ENCODE assay signal across 25 cellular contexts in genomic region chrX:46488712-46489111, GRCh38.
"Had no signal": no experiment of that assay in that cellular context is flagged by ENCODE, and none has a peak within 500 bp of the region (broad histone marks: within the 10 kb centered on the region; RNA-seq: fewer than 3 reads in every experiment).

No MANE protein-coding gene starts in this region.

- H3K9me3 ChIP-seq: gastrocnemius medialis, ovary, right lobe of liver, testis, transverse colon had no signal

- H3K27me3 Mint-ChIP-seq: activated CD4-positive, alpha-beta memory T cell treated with anti-CD3 and anti-CD28 coated beads, Interleukin-2, amount 10 ng/mL, durations not matched to agents 7 days and 5 days; activated CD4-positive, alpha-beta T cell treated with anti-CD3 and anti-CD28 coated beads, Interleukin-2, amount 10 ng/mL, durations not matched to agents 7 days and 5 days; progenitor cell of endocrine pancreas had no signal

- H3K27ac Mint-ChIP-seq: activated CD4-positive, alpha-beta memory T cell treated with anti-CD3 and anti-CD28 coated beads, Interleukin-2, amount 10 ng/mL, durations not matched to agents 7 days and 5 days; activated CD4-positive, alpha-beta T cell treated with anti-CD3 and anti-CD28 coated beads, Interleukin-2, amount 10 ng/mL, durations not matched to agents 7 days and 5 days; activated T-cell treated with anti-CD3 and anti-CD28 coated beads, Interleukin-2, amount 50 U/mL, for 24 hours; nephron; progenitor cell of endocrine pancreas had no signal

- H3K27me3 ChIP-seq: brain microvascular endothelial cell, gastrocnemius medialis, hepatocyte, ovary, right lobe of liver, testis, transverse colon had no signal

- H3K4me3 Mint-ChIP-seq: activated CD4-positive, alpha-beta memory T cell treated with anti-CD3 and anti-CD28 coated beads, Interleukin-2, amount 10 ng/mL, durations not matched to agents 7 days and 5 days; activated CD4-positive, alpha-beta T cell treated with anti-CD3 and anti-CD28 coated beads, Interleukin-2, amount 10 ng/mL, durations not matched to agents 7 days and 5 days; activated T-cell treated with anti-CD3 and anti-CD28 coated beads, Interleukin-2, amount 50 U/mL, for 24 hours; nephron had no signal

- DNase-seq: activated CD4-positive, alpha-beta memory T cell treated with anti-CD3 and anti-CD28 coated beads, Interleukin-2, amount 10 ng/mL, durations not matched to agents 7 days and 5 days; activated CD4-positive, alpha-beta T cell treated with anti-CD3 and anti-CD28 coated beads for 1 hour; activated CD4-positive, alpha-beta T cell treated with anti-CD3 and anti-CD28 coated beads, Interleukin-2, amount 10 ng/mL, durations not matched to agents 7 days and 5 days; activated CD8-positive, alpha-beta memory T cell treated with anti-CD3 and anti-CD28 coated beads, Interleukin-2, amount 50 U/mL, for 48 hours; activated gamma-delta T cell; activated naive CD4-positive, alpha-beta T cell treated with anti-CD3 and anti-CD28 coated beads, Interleukin-2, amount 50 U/mL, for 16 hours; activated T-cell treated with anti-CD3 and anti-CD28 coated beads, Interleukin-2, amount 50 U/mL, for 24 hours; amniotic stem cell; brain microvascular endothelial cell; dorsolateral prefrontal cortex; effector memory CD4-positive, alpha-beta T cell; erythroblast; gastrocnemius medialis; left cardiac atrium; mammary epithelial cell; ovary; right lobe of liver; stimulated activated CD4-positive, alpha-beta T cell treated with anti-CD3 and anti-CD28 coated beads, Interleukin-2, amount 100 ng/mL, for 48 hours; stimulated activated naive CD8-positive, alpha-beta T cell treated with anti-CD3 and anti-CD28 coated beads, Interleukin-15, Interleukin-2, amounts not matched to agents 100 U/mL and 50 U/mL, for 24 hours; testis; transverse colon had no signal

- H3K36me3 ChIP-seq: brain microvascular endothelial cell, gastrocnemius medialis, ovary, right lobe of liver, transverse colon had no signal

- ATAC-seq: gastrocnemius medialis; left cardiac atrium; right lobe of liver; stimulated activated naive CD8-positive, alpha-beta T cell treated with anti-CD3 and anti-CD28 coated beads, Interleukin-15, Interleukin-2, amounts not matched to agents 100 U/mL and 50 U/mL, for 24 hours had no signal

- H3K4me1 ChIP-seq: gastrocnemius medialis, right lobe of liver, testis, transverse colon had no signal

- H3K4me1 Mint-ChIP-seq: nephron had no signal

- H3K4me3 ChIP-seq: coronary artery, dorsolateral prefrontal cortex, gastrocnemius medialis, hepatocyte, ovary, right lobe of liver, testis, transverse colon had no signal

- H3K27ac ChIP-seq: brain microvascular endothelial cell, coronary artery, dorsolateral prefrontal cortex, gastrocnemius medialis, hepatocyte, ovary, right lobe of liver, testis, transverse colon had no signal
